Comparison of ENCODE assay signal across 1 cellular context in genomic region chr2:241232736-241233575, GRCh38.
TF ChIP-seq lines count a peak whose summit lies in the region.

No MANE protein-coding gene starts in this region.

TF ChIP-seq in HepG2, 621 proteins besides CTCF, POLR2A, EP300 and RAD21 (continued from another document and continues in another):
- TF ChIP-seq ZNF646 (CRISPR knock-in tag; IDR thresholded peaks at IDR 0.05): no peak; the same call in 1 of the 2 replicates
- TF ChIP-seq PCBP1 (IDR thresholded peaks at IDR 0.05; ENCODE audit: borderline replicate concordance, low read depth, low read length): 0 out of 2 replicates have a peak, but pooled peaks have one; percentile 24
- no peak for TF ChIP-seq ZNF660 (CRISPR knock-in tag; IDR thresholded peaks at IDR 0.05; ENCODE audit: borderline replicate concordance, low read depth)
- TF ChIP-seq REST (IDR thresholded peaks at IDR 0.05; ENCODE audit: borderline replicate concordance in 1 of 2, low read depth in 1 of 2, low read length in 2 of 2): no peak
- TF ChIP-seq PHF5A (CRISPR knock-in tag; IDR thresholded peaks at IDR 0.05; ENCODE audit: low read depth, unreplicated experiment): no peak
- no peak for TF ChIP-seq CENPX (CRISPR knock-in tag; IDR thresholded peaks at IDR 0.05)
- TF ChIP-seq ZNF788 (CRISPR knock-in tag; IDR thresholded peaks at IDR 0.05; ENCODE audit: borderline replicate concordance): no peak
- TF ChIP-seq HOXD1 (CRISPR knock-in tag; IDR thresholded peaks at IDR 0.05): no peak
- peak; percentile 96 for TF ChIP-seq RBM22 (optimal IDR thresholded peaks at IDR 0.05; ENCODE audit: low read length)
- peak; percentile 57; the same call in 1 of the 2 replicates for TF ChIP-seq AKAP8 (CRISPR knock-in tag; IDR thresholded peaks at IDR 0.05)
- no peak for TF ChIP-seq ZNF414 (CRISPR knock-in tag; IDR thresholded peaks at IDR 0.05)
- no peak for TF ChIP-seq KLF15 (CRISPR knock-in tag; IDR thresholded peaks at IDR 0.05; ENCODE audit: borderline replicate concordance)
- TF ChIP-seq TRAFD1 (CRISPR knock-in tag; IDR thresholded peaks at IDR 0.05; ENCODE audit: borderline replicate concordance): no peak
- 0 out of 2 replicates have a peak, but pooled peaks have one; percentile 17 for TF ChIP-seq ZNF605 (CRISPR knock-in tag; IDR thresholded peaks at IDR 0.05)
- no peak for TF ChIP-seq HNF1B (CRISPR knock-in tag; IDR thresholded peaks at IDR 0.05)
- TF ChIP-seq MIXL1 (CRISPR knock-in tag; IDR thresholded peaks at IDR 0.05): no peak
- TF ChIP-seq HES4 (CRISPR knock-in tag; IDR thresholded peaks at IDR 0.05; ENCODE audit: borderline replicate concordance): no peak
- TF ChIP-seq MTA3 (CRISPR knock-in tag; IDR thresholded peaks at IDR 0.05): no peak
- no peak for TF ChIP-seq CAMTA2 (CRISPR knock-in tag; IDR thresholded peaks at IDR 0.05; ENCODE audit: borderline replicate concordance)
- no peak for TF ChIP-seq KDM1A (CRISPR knock-in tag; IDR thresholded peaks at IDR 0.05)
- TF ChIP-seq CREB1 (IDR thresholded peaks at IDR 0.05): no peak
- no peak for TF ChIP-seq CREB1 (CRISPR knock-in tag; IDR thresholded peaks at IDR 0.05)
- no peak for TF ChIP-seq POGZ (CRISPR knock-in tag; IDR thresholded peaks at IDR 0.05)
- TF ChIP-seq MATR3 (CRISPR knock-in tag; IDR thresholded peaks at IDR 0.05): no peak
- no peak for TF ChIP-seq MLLT10 (CRISPR knock-in tag; IDR thresholded peaks at IDR 0.05)
- no peak for TF ChIP-seq CREM (IDR thresholded peaks at IDR 0.05)
- no peak for TF ChIP-seq CREM (CRISPR knock-in tag; IDR thresholded peaks at IDR 0.05)
- TF ChIP-seq TFAP4 (IDR thresholded peaks at IDR 0.05; ENCODE audit: borderline replicate concordance, low read depth): no peak
- TF ChIP-seq EZH2 (conservative IDR thresholded peaks at IDR 0.05; ENCODE audit: low read depth, low read length): no peak
- TF ChIP-seq ZNF546 (CRISPR knock-in tag; conservative IDR thresholded peaks at IDR 0.05): no peak
- TF ChIP-seq ZNF292 (CRISPR knock-in tag; IDR thresholded peaks at IDR 0.05; ENCODE audit: borderline replicate concordance, low read depth): no peak
- no peak for TF ChIP-seq CHD4 (IDR thresholded peaks at IDR 0.05; ENCODE audit: borderline replicate concordance, low read length)
- peak; percentile 87 for TF ChIP-seq AGO1 (IDR thresholded peaks at IDR 0.05; ENCODE audit: low read depth, low read length, poor library complexity, severe bottlenecking)
- peak; percentile 44; the same call in 1 of the 2 replicates for TF ChIP-seq NFKB2 (CRISPR knock-in tag; IDR thresholded peaks at IDR 0.05; ENCODE audit: borderline replicate concordance)
- TF ChIP-seq HMGXB3 (CRISPR knock-in tag; IDR thresholded peaks at IDR 0.05; ENCODE audit: borderline replicate concordance): no peak
- no peak for TF ChIP-seq ZMYM3 (CRISPR knock-in tag; IDR thresholded peaks at IDR 0.05)
- no peak for TF ChIP-seq MEF2D (CRISPR knock-in tag; IDR thresholded peaks at IDR 0.05)
- 0 out of 2 replicates have a peak, but pooled peaks have one; percentile 44 for TF ChIP-seq ZNF383 (CRISPR knock-in tag; IDR thresholded peaks at IDR 0.05; ENCODE audit: borderline replicate concordance)
- TF ChIP-seq ZNF691 (CRISPR knock-in tag; IDR thresholded peaks at IDR 0.05; ENCODE audit: borderline replicate concordance, low read depth): no peak
- no peak for TF ChIP-seq TIGD3 (CRISPR knock-in tag; IDR thresholded peaks at IDR 0.05; ENCODE audit: borderline replicate concordance)
